In the genomic region with DNA sequence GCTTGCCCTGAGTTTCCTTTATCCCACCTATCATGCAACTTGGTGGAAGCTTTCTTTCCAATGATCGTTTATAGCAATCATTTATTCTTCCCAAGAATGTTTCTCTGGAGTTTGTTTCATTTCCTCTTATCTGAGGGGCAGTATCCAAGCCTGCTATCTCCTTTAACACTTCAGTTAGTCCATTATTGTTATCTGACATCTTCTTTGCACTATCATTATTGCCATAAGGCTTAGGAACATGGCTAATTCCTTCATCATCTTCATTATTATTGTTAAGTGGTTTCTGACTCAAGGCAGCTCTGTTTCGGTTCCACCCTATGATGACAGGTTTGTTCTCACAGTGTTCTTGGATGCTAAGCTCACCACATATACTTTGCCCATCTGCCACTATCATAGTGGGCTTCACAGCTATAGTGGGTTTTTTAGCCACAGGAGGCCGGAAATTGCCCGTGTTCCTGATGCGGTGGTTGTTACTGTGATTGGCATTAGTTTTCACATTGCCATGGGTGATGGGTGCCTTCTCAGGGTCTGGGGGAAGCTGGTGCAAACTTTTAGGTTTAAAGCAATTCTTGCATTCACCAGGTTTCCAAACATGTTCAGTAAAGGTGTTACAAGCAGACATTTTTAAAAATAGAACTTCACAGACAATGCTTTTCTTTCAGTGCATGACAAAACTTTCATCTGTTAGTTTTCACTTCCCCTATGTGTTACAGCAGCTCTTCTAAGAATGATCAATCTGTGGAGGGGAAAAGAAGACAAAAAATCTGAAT, we compare ENCODE assay signal across 8 cellular contexts.
DNase-seq lines count a peak whose midpoint lies in the region; ATAC-seq, FAIRE-seq and TF ChIP-seq lines count a peak whose summit lies in the region.

No MANE protein-coding gene starts in this region.

- WGBS in endodermal cell (ENCODE audit: insufficient coverage in 1 of 2, insufficient read length in 1 of 2), 2 experiments: 94 to 97% methylated on average over 2 to 5 of the region's 5 CpGs
- 84 to 92% (median 91%) methylated on average over 5 of the region's 5 CpGs for WGBS in heart left ventricle, 4 donors

- H3K4me1 Mint-ChIP-seq in effector memory CD8-positive, alpha-beta T cell (ENCODE audit: low read depth in 2 of 2): peaks cover 46 to 55% of the 10 kb centered on the region in 2 donors
- H3K4me1 Mint-ChIP-seq in endodermal cell: peaks cover 34% of the 10 kb centered on the region

- intact Hi-C loops in heart left ventricle (cut with DNase I): loop anchor here in 2 of 10 donors (10.0 kb wide), 2 partner anchors 67 to 453 kb away; partner anchors contain the start of gene LINGO1 (in 1 of the 2)

- peak overlapping the region; percentile 96 to 97 for H3K27ac Mint-ChIP-seq in effector memory CD8-positive, alpha-beta T cell
- no peak overlapping the region for H3K27ac Mint-ChIP-seq in endodermal cell

- H3K4me1 ChIP-seq in endodermal cell (ENCODE audit: control insufficient read depth, insufficient read depth, low read length) (peaks cover 9% of the 10 kb centered on the region), heart left ventricle (peaks cover 3 to 67% (median 16%) of the 10 kb centered on the region in 12 donors)

- H3K27ac ChIP-seq in endodermal cell (ENCODE audit: low read depth, low read length) (no peak overlapping the region), heart left ventricle (peak overlapping the region in 1 of 12 donors; percentile 64)

- no peak overlapping the region for H3K9ac ChIP-seq in endodermal cell (ENCODE audit: extremely low read depth, low read length, poor library complexity, severe bottlenecking)

- H3K27me3 ChIP-seq in endodermal cell (ENCODE audit: control insufficient read depth, insufficient read depth, low read length, poor library complexity, severe bottlenecking): no peaks in the 10 kb centered on the region
- H3K27me3 ChIP-seq in heart left ventricle: no peaks in the 10 kb centered on the region

- FAIRE-seq in GM12892 (lab: Jason Lieb, UNC) (peak; percentile 91), RCC 7860 (lab: Jason Lieb, UNC) (no peak)

- no peak for DNase-seq in GM12892 (ENCODE audit: insufficient read length)
- DNase-seq in effector memory CD8-positive, alpha-beta T cell: peak; percentile 35 to 53 (median 42)
- no peak for DNase-seq in endodermal cell
- no peak for DNase-seq in RCC 7860 (ENCODE audit: low spot score)
- DNase-seq in heart left ventricle: no peak

- TF ChIP-seq POLR2A in GM12892 (IDR thresholded peaks at IDR 0.05; ENCODE audit: low read depth, low read length) (no peak), heart left ventricle (IDR thresholded peaks at IDR 0.05) (no peak)

- no peaks in the 10 kb centered on the region for H3K27me3 Mint-ChIP-seq in effector memory CD8-positive, alpha-beta T cell
- H3K27me3 Mint-ChIP-seq in endodermal cell (ENCODE audit: insufficient read depth): no peaks in the 10 kb centered on the region

- no peak for TF ChIP-seq CTCF in endodermal cell (conservative IDR thresholded peaks at IDR 0.05)
- TF ChIP-seq CTCF in heart left ventricle (IDR thresholded peaks at IDR 0.05): no peak

- no peaks in the 10 kb centered on the region for H3K36me3 ChIP-seq in endodermal cell (ENCODE audit: control insufficient read depth, insufficient read depth, low read length)
- H3K36me3 ChIP-seq in heart left ventricle: peaks cover 0 to 41% (median 19%) of the 10 kb centered on the region in 9 donors

- H3K9me3 ChIP-seq in endodermal cell (ENCODE audit: control insufficient read depth, low read length) (no peaks in the 10 kb centered on the region), heart left ventricle (no peaks in the 10 kb centered on the region)

- peak; percentile 50 for ATAC-seq in GM21381 (IDR thresholded peaks at IDR 0.05; ENCODE audit: unreplicated experiment)
- ATAC-seq in HG03457 (IDR thresholded peaks at IDR 0.05; ENCODE audit: unreplicated experiment): peak; percentile 45
- peak; percentile 81 for ATAC-seq in effector memory CD8-positive, alpha-beta T cell (replicated peaks)
- ATAC-seq in GM18858 (IDR thresholded peaks at IDR 0.05; ENCODE audit: unreplicated experiment): no peak
- ATAC-seq in heart left ventricle: no peak

- H3K4me3 Mint-ChIP-seq in effector memory CD8-positive, alpha-beta T cell: peak overlapping the region; percentile 58 to 67
- H3K4me3 Mint-ChIP-seq in endodermal cell: no peak overlapping the region

- H3K9me3 Mint-ChIP-seq in effector memory CD8-positive, alpha-beta T cell: no peaks in the 10 kb centered on the region
- H3K9me3 Mint-ChIP-seq in endodermal cell: no peaks in the 10 kb centered on the region

- no peak overlapping the region for H3K4me3 ChIP-seq in endodermal cell (ENCODE audit: low read length)
- no peak overlapping the region for H3K4me3 ChIP-seq in heart left ventricle

- H3K36me3 Mint-ChIP-seq in effector memory CD8-positive, alpha-beta T cell (ENCODE audit: insufficient read depth): no peaks in the 10 kb centered on the region
- no peaks in the 10 kb centered on the region for H3K36me3 Mint-ChIP-seq in endodermal cell (ENCODE audit: low read depth)

Comparison
In these comparisons a context has a peak if more than half of its experiments do, and no peak if none do; other contexts are left out.
1. DNase-seq: peak in effector memory CD8-positive, alpha-beta T cell (3 of 3); none in GM12892 (single experiment), endodermal cell (single experiment), RCC 7860 (single experiment) and heart left ventricle (0 of 5).
2. ATAC-seq: peak in GM21381 (single experiment), HG03457 (single experiment) and effector memory CD8-positive, alpha-beta T cell (single experiment); none in GM18858 (single experiment) and heart left ventricle (0 of 4).